ENCODE assay signal across 8 cellular contexts in genomic region chr1:44798481-44799365, GRCh38. TPM values are rescaled to one million over a fixed set of nuclear protein-coding genes. Genes with fewer than 3 reads are reported as not detected.
A peak's percentile ranks its signal among the peaks of the same experiment; 100 is the strongest.
DNase-seq lines count a peak whose midpoint lies in the region; ATAC-seq and TF ChIP-seq lines count a peak whose summit lies in the region.

No MANE protein-coding gene starts in this region.

- no peak for TF ChIP-seq CTCF in ovary (IDR thresholded peaks at IDR 0.05)

- DNase-seq in DMS153 (lab: John Stamatoyannopoulos, UW) (peak; percentile 78), NCI-H1417 treated with DMSO at 0.1 percent for 48 hours (lab: John Stamatoyannopoulos, UW) (peak; percentile 25), ovary (peak in 4 of 5 donors; percentile 38 to 50 (median 45)), SW 1271 (lab: John Stamatoyannopoulos, UW) (no peak), SHP77 (lab: John Stamatoyannopoulos, UW) (no peak)
- DNase-seq in central memory CD8-positive, alpha-beta T cell (ENCODE audit: low spot score in 2 of 2) = no peak

- no peak for TF ChIP-seq EP300 in ovary (IDR thresholded peaks at IDR 0.05)

- peak overlapping the region in 1 of 2 donors; percentile 90 for H3K27ac ChIP-seq in ovary

- H3K36me3 ChIP-seq in ovary = no peaks in the 10 kb centered on the region

- peaks cover 32% of the 10 kb centered on the region for H3K4me1 Mint-ChIP-seq in central memory CD8-positive, alpha-beta T cell

- WGBS in ovary, 3 donors = 83 to 86% (median 84%) methylated on average over 10 of the region's 10 CpGs

- no peak for ATAC-seq in central memory CD8-positive, alpha-beta T cell (replicated peaks; ENCODE audit: extremely low read depth, poor library complexity, severe bottlenecking)
- ATAC-seq in GM19324 (IDR thresholded peaks at IDR 0.05; ENCODE audit: low FRiP score, unreplicated experiment) (no peak), GM18498 (IDR thresholded peaks at IDR 0.05; ENCODE audit: unreplicated experiment) (no peak)

- H3K36me3 Mint-ChIP-seq in central memory CD8-positive, alpha-beta T cell (ENCODE audit: insufficient read depth) = peaks cover 32% of the 10 kb centered on the region

- H3K4me3 Mint-ChIP-seq in central memory CD8-positive, alpha-beta T cell = no peak overlapping the region

- no peaks in the 10 kb centered on the region for H3K27me3 Mint-ChIP-seq in central memory CD8-positive, alpha-beta T cell

- intact Hi-C loops in ovary (cut with DNase I) = no loop called here

- H3K9me3 Mint-ChIP-seq in central memory CD8-positive, alpha-beta T cell = no peaks in the 10 kb centered on the region

- H3K9me3 ChIP-seq in ovary = no peaks in the 10 kb centered on the region

- TF ChIP-seq POLR2A in ovary (IDR thresholded peaks at IDR 0.05) = no peak

- peak overlapping the region; percentile 98 for H3K27ac Mint-ChIP-seq in central memory CD8-positive, alpha-beta T cell (ENCODE audit: low read depth)

- H3K4me3 ChIP-seq in ovary = no peak overlapping the region

- H3K4me1 ChIP-seq in ovary (ENCODE audit: insufficient read depth) = peaks cover 10% of the 10 kb centered on the region

- no peaks in the 10 kb centered on the region for H3K27me3 ChIP-seq in ovary

RNA-seq across cellular contexts. Expression of gene PLK3, which starts 1.5 kb away (rescaled TPM):
- 10 to 100 TPM; 12.3 to 68.6 (median 25.2) TPM for total RNA-seq in ovary
- polyA plus RNA-seq in ovary = 1 to 10 TPM; 4.2 to 9.7 TPM

RNA-seq across cellular contexts. Expression of gene DYNLT4, which starts 8.4 kb away (rescaled TPM):
- 10 to 100 TPM in 1 of 7 donors, 1 to 10 TPM in 2, under 1 TPM in 4; 0.35 to 23.7 (median 0.84) TPM for total RNA-seq in ovary
- under 1 TPM in 1 of 2 donors, not detected in 1; 0.22 TPM for polyA plus RNA-seq in ovary

RNA-seq across cellular contexts. Expression of gene BTBD19, which starts 9.6 kb away (rescaled TPM):
- 10 to 100 TPM in 5 of 7 donors, 1 to 10 TPM in 2; 7.7 to 24.3 (median 19.4) TPM for total RNA-seq in ovary
- 1 to 10 TPM; 7.1 to 8.5 TPM for polyA plus RNA-seq in ovary

RNA-seq across cellular contexts. Expression of gene BEST4, which starts 10.8 kb away (rescaled TPM):
- total RNA-seq in ovary = 1 to 10 TPM in 3 of 7 donors, under 1 TPM in 4; 0.50 to 1.7 (median 0.67) TPM
- polyA plus RNA-seq in ovary = under 1 TPM; 0.25 to 0.29 TPM

RNA-seq across cellular contexts. Expression of gene RPS8, which starts 23.4 kb away (rescaled TPM):
- over 10,000 TPM in 1 of 7 donors, 1,000 to 10,000 TPM in 6; 5,023 to 10,301 (median 5,328) TPM for total RNA-seq in ovary
- polyA plus RNA-seq in ovary = 1,000 to 10,000 TPM; 3,305 to 7,199 TPM

Comparison
In these comparisons a context has a peak if more than half of its experiments do, and no peak if none do; other contexts are left out.
1. DNase-seq: peak in DMS153 (single experiment), NCI-H1417 treated with DMSO at 0.1 percent for 48 hours (single experiment) and ovary (4 of 5); none in central memory CD8-positive, alpha-beta T cell (0 of 2), SW 1271 (0 of 2) and SHP77 (0 of 2).